ENCODE assay signal across 9 cellular contexts in the genomic region with DNA sequence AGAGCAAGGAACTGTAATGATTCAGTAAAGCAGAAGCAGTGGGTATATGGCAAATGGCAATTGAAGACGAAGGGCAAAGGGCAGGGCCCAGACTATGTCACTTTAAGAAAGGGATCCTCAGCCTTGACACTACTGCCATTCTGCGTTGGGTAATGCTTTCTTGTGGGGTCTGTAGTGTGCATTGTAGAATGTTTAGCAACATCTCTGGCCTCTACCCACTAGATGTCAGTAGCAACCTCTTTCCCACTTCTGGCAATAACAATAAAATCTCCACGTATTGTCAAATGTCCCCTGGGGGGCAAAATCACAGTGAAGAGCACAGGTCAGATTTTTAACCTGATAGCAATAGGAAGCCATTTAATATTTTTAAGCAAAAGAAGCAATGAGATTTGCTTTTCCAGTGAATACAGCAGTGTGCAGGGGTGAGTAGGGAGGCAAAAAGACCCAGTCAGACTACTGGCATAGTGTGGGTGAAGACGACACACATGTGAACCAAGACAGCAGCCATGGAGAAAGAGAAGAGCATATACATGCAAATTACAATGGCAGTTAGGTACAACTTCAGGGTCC.
DNase-seq lines count a peak whose midpoint lies in the region; ATAC-seq and TF ChIP-seq lines count a peak whose summit lies in the region.
"Had no signal": no experiment of that assay in that cellular context is flagged by ENCODE, and none has a peak within 500 bp of the region (broad histone marks: within the 10 kb centered on the region; RNA-seq: fewer than 3 reads in every experiment).

No MANE protein-coding gene starts in this region.

- POLR2A ChIA-PET in WTC11 (lab: Charles Lee): interaction anchor here (0.5 kb wide), 1 partner anchor 509 kb away, joined by 3 read pairs; no protein-coding TSS in a partner anchor

- H3K9me3 Mint-ChIP-seq in CD14-positive monocyte (peaks cover 0 to 3% (median 0%) of the 10 kb centered on the region in 7 donors), WTC11 (peaks cover 9% of the 10 kb centered on the region)

- ATAC-seq in WTC11: peak; percentile 81
- peak; percentile 61 for ATAC-seq in left lobe of liver
- ATAC-seq in GM21737 (IDR thresholded peaks at IDR 0.05; ENCODE audit: unreplicated experiment): no peak
- ATAC-seq in GM21515 (IDR thresholded peaks at IDR 0.05; ENCODE audit: unreplicated experiment): no peak

- H3K36me3 Mint-ChIP-seq in CD14-positive monocyte (peaks cover 42 to 45% of the 10 kb centered on the region in 2 donors), WTC11 (peaks cover 11% of the 10 kb centered on the region)

- H3K27ac Mint-ChIP-seq in CD14-positive monocyte (peak overlapping the region in 4 of 7 donors; percentile 7 to 87 (median 81)), WTC11 (no peak overlapping the region)

- TF ChIP-seq CTCF in CD14-positive monocyte (IDR thresholded peaks at IDR 0.05) (no peak), WTC11 (IDR thresholded peaks at IDR 0.05) (no peak)

- CTCF ChIA-PET in WTC11 (lab: Charles Lee): interaction anchor here (0.5 kb wide), 1 partner anchor 611 kb away, joined by 4 read pairs; no protein-coding TSS in a partner anchor

- DNase-seq in CD14-positive monocyte (ENCODE audit: low spot score) (no peak), HT1080 (ENCODE audit: low read depth) (peak; percentile 47), WTC11 (ENCODE audit: low spot score) (no peak), left lobe of liver (ENCODE audit: low spot score) (no peak), NCI-H345 treated with DMSO at 0.1 percent for 48 hours (lab: John Stamatoyannopoulos, UW; ENCODE audit: unreplicated experiment) (no peak), COLO668 (lab: John Stamatoyannopoulos, UW; ENCODE audit: unreplicated experiment) (no peak)
- DNase-seq: thyroid gland had no signal

- H3K4me1 Mint-ChIP-seq in CD14-positive monocyte (peaks cover 20% of the 10 kb centered on the region), WTC11 (peaks cover 3% of the 10 kb centered on the region)

- no peak overlapping the region for H3K4me3 Mint-ChIP-seq in CD14-positive monocyte
- H3K4me3 Mint-ChIP-seq in WTC11: no peak overlapping the region

- H3K27me3 Mint-ChIP-seq in CD14-positive monocyte (ENCODE audit: low read depth in 3 of 3) (no peaks in the 10 kb centered on the region), WTC11 (ENCODE audit: low read depth) (no peaks in the 10 kb centered on the region)

- intact Hi-C loops in CD14-positive monocyte (cut with micrococcal nuclease): no loop called here

TF ChIP-seq in WTC11, 78 proteins besides CTCF, POLR2A, EP300 and RAD21:
- TF ChIP-seq JAZF1 (CRISPR knock-in tag; IDR thresholded peaks at IDR 0.05) (no peak), ZNF416 (CRISPR knock-in tag; IDR thresholded peaks at IDR 0.05) (no peak), OVOL2 (CRISPR knock-in tag; IDR thresholded peaks at IDR 0.05; ENCODE audit: borderline replicate concordance) (no peak)

Comparison
In these comparisons a context has a peak if more than half of its experiments do, and no peak if none do; other contexts are left out.
1. ATAC-seq: peak in WTC11 (single experiment) and left lobe of liver (single experiment); none in GM21737 (single experiment) and GM21515 (single experiment).